Comparison of ENCODE assay signal across 8 cellular contexts in the genomic region with DNA sequence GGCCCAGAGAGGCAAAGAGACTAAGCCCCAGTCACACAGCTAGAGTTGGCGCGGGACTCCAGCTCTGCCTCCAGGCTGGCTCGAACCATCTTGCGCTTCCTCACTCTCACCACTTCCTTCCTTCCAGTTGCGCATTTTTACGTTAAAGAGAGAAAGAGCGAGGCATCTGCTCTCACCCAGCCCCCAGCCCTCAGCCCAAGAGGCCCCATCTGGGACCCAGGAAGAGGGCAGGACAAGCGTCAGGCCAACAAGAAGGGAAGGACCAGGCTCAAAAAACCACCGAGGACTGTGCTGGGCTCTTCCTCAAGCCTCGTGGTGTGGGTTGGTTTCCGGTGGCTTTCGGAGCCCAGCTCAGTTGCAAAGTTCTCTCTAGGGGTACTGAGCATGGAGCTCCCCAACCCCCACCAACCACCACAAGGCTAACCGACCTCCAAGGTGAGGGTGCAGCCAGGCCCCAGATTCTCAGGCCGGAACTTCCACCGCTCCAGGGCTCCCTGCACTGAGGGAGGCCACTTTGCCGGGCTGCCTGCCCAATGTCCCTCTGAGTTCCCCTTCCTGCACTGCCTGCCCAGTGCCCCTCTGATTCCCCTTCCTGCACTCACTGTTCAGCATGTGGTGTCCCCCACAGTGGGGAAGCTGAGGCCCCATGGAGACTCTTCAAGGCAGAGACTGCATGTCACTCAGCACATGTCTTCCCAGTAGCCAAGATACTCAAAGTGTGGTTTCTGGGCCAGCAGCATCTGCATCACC. TPM values are rescaled to one million over a fixed set of nuclear protein-coding genes. Genes with fewer than 3 reads are reported as not detected.
A peak's percentile ranks its signal among the peaks of the same experiment; 100 is the strongest.
DNase-seq lines count a peak whose midpoint lies in the region; ATAC-seq and TF ChIP-seq lines count a peak whose summit lies in the region.

No MANE protein-coding gene starts in this region.

- CTCF ChIA-PET in CD4-positive, alpha-beta T cell (lab: Charles Lee): no interaction called here

- H3K4me1 ChIP-seq in right cardiac atrium (ENCODE audit: control insufficient read depth, insufficient read depth, low read length): peaks cover 5% of the 10 kb centered on the region

- H3K27me3 ChIP-seq in CD4-positive, alpha-beta T cell (ENCODE audit: control insufficient read depth, insufficient read depth, low read length): no peaks in the 10 kb centered on the region
- H3K27me3 ChIP-seq in right cardiac atrium (ENCODE audit: control insufficient read depth, insufficient read depth): no peaks in the 10 kb centered on the region

- H3K4me3 Mint-ChIP-seq in CD4-positive, alpha-beta T cell: peak overlapping the region; percentile 72
- H3K4me3 Mint-ChIP-seq in type B pancreatic cell: no peak overlapping the region

- H3K4me1 Mint-ChIP-seq in CD4-positive, alpha-beta T cell (ENCODE audit: low read depth): peaks cover 41% of the 10 kb centered on the region
- peaks cover 25% of the 10 kb centered on the region for H3K4me1 Mint-ChIP-seq in type B pancreatic cell (ENCODE audit: unreplicated experiment)

- intact Hi-C loops in CD4-positive, alpha-beta T cell (cut with DNase I, micrococcal nuclease): no loop called here
- intact Hi-C loops in right cardiac atrium (cut with DNase I): no loop called here

- DNase-seq in CD4-positive, alpha-beta T cell: peak in 6 of 10 experiments; percentile 3 to 23 (median 10)
- peak; percentile 89 for DNase-seq in UCSD-AML1 (lab: John Stamatoyannopoulos, UW; ENCODE audit: unreplicated experiment)
- DNase-seq in right cardiac atrium: peak in 2 of 3 donors; percentile 53 to 62
- DNase-seq in type B pancreatic cell (ENCODE audit: extremely low spot score, unreplicated experiment): no peak
- DNase-seq in COR-L47 (lab: John Stamatoyannopoulos, UW): no peak
- no peak for DNase-seq in D341Med (ENCODE audit: low spot score)

- H3K9me3 ChIP-seq in CD4-positive, alpha-beta T cell (ENCODE audit: control insufficient read depth, low read length): no peaks in the 10 kb centered on the region
- H3K9me3 ChIP-seq in right cardiac atrium (ENCODE audit: control insufficient read depth, low read length): no peaks in the 10 kb centered on the region

- POLR2A ChIA-PET in CD4-positive, alpha-beta T cell (lab: Charles Lee): interaction anchor here (0.6 to 1.3 kb wide), 2 partner anchors 36 to 787 kb away, joined by 3 to 8 read pairs; a partner anchor contains a TSS

- H3K27me3 Mint-ChIP-seq in CD4-positive, alpha-beta T cell: no peaks in the 10 kb centered on the region
- H3K27me3 Mint-ChIP-seq in type B pancreatic cell: peaks cover 11% of the 10 kb centered on the region

- no peak overlapping the region for H3K27ac ChIP-seq in CD4-positive, alpha-beta T cell (ENCODE audit: low read depth, low read length)
- H3K27ac ChIP-seq in right cardiac atrium (ENCODE audit: low read length): no peak overlapping the region

- H3K36me3 Mint-ChIP-seq in CD4-positive, alpha-beta T cell (ENCODE audit: low read depth): no peaks in the 10 kb centered on the region
- no peaks in the 10 kb centered on the region for H3K36me3 Mint-ChIP-seq in type B pancreatic cell

- peak overlapping the region; percentile 83 for H3K27ac Mint-ChIP-seq in CD4-positive, alpha-beta T cell
- H3K27ac Mint-ChIP-seq in type B pancreatic cell: peak overlapping the region; percentile 86

- peak; percentile 78 for ATAC-seq in CD4-positive, alpha-beta T cell (ENCODE audit: poor library complexity)
- peak; percentile 70 for ATAC-seq in GM21737 (IDR thresholded peaks at IDR 0.05; ENCODE audit: unreplicated experiment)
- peak in 1 of 2 donors; percentile 8 for ATAC-seq in right cardiac atrium
- no peak for ATAC-seq in SK-N-SH treated with all-trans-retinoic acid at 6 μM for 48 hours

- 70% methylated on average over 16 of the region's 16 CpGs for WGBS in right cardiac atrium

- H3K9me3 Mint-ChIP-seq in CD4-positive, alpha-beta T cell: no peaks in the 10 kb centered on the region
- H3K9me3 Mint-ChIP-seq in type B pancreatic cell: no peaks in the 10 kb centered on the region

- no peak for TF ChIP-seq CTCF in CD4-positive, alpha-beta T cell (IDR thresholded peaks at IDR 0.05)
- no peak for TF ChIP-seq CTCF in type B pancreatic cell (conservative IDR thresholded peaks at IDR 0.05)

- no peak overlapping the region for H3K4me3 ChIP-seq in right cardiac atrium (ENCODE audit: low read length)

TF ChIP-seq in SK-N-SH treated with all-trans-retinoic acid at 6 μM for 48 hours, 23 proteins besides CTCF, POLR2A, EP300 and RAD21:
- TF ChIP-seq ZNF565 (CRISPR knock-in tag; conservative IDR thresholded peaks at IDR 0.05; ENCODE audit: low read depth): no peak
- TF ChIP-seq TOX (CRISPR knock-in tag; IDR thresholded peaks at IDR 0.05; ENCODE audit: borderline replicate concordance): no peak
- TF ChIP-seq CSDC2 (CRISPR knock-in tag; IDR thresholded peaks at IDR 0.05): no peak
- TF ChIP-seq GLIS3 (CRISPR knock-in tag; IDR thresholded peaks at IDR 0.05): no peak
- TF ChIP-seq, protein P1, sequence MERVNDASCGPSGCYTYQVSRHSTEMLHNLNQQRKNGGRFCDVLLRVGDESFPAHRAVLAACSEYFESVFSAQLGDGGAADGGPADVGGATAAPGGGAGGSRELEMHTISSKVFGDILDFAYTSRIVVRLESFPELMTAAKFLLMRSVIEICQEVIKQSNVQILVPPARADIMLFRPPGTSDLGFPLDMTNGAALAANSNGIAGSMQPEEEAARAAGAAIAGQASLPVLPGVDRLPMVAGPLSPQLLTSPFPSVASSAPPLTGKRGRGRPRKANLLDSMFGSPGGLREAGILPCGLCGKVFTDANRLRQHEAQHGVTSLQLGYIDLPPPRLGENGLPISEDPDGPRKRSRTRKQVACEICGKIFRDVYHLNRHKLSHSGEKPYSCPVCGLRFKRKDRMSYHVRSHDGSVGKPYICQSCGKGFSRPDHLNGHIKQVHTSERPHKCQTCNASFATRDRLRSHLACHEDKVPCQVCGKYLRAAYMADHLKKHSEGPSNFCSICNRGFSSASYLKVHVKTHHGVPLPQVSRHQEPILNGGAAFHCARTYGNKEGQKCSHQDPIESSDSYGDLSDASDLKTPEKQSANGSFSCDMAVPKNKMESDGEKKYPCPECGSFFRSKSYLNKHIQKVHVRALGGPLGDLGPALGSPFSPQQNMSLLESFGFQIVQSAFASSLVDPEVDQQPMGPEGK (CRISPR knock-in tag; IDR thresholded peaks at IDR 0.05; ENCODE audit: borderline replicate concordance): no peak
- TF ChIP-seq RARB (CRISPR knock-in tag; IDR thresholded peaks at IDR 0.05): no peak
- TF ChIP-seq, protein P2, sequence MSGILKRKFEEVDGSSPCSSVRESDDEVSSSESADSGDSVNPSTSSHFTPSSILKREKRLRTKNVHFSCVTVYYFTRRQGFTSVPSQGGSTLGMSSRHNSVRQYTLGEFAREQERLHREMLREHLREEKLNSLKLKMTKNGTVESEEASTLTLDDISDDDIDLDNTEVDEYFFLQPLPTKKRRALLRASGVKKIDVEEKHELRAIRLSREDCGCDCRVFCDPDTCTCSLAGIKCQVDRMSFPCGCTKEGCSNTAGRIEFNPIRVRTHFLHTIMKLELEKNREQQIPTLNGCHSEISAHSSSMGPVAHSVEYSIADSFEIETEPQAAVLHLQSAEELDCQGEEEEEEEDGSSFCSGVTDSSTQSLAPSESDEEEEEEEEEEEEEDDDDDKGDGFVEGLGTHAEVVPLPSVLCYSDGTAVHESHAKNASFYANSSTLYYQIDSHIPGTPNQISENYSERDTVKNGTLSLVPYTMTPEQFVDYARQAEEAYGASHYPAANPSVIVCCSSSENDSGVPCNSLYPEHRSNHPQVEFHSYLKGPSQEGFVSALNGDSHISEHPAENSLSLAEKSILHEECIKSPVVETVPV (CRISPR knock-in tag; IDR thresholded peaks at IDR 0.05): no peak
- no peak for TF ChIP-seq ZFP3 (CRISPR knock-in tag; IDR thresholded peaks at IDR 0.05)
- TF ChIP-seq ESRRG (CRISPR knock-in tag; IDR thresholded peaks at IDR 0.05): no peak

RNA-seq across cellular contexts. Expression of a gene that starts 35.9 kb away (rescaled TPM):
- 1 to 10 TPM; 2.7 to 3.0 TPM for total RNA-seq in CD4-positive, alpha-beta T cell
- total RNA-seq in right cardiac atrium (10 to 100 TPM; 23.1 to 98.5 (median 57.6) TPM), type B pancreatic cell (ENCODE audit: low replicate concordance) (7.2 and 7.4 TPM in 2 replicates)
- 71.7 TPM for polyA plus RNA-seq in right cardiac atrium

Comparison
In these comparisons a context has a peak if more than half of its experiments do, and no peak if none do; other contexts are left out.
1. DNase-seq: peak in CD4-positive, alpha-beta T cell (6 of 10), UCSD-AML1 (single experiment) and right cardiac atrium (2 of 3); none in type B pancreatic cell (single experiment), COR-L47 (single experiment) and D341Med (single experiment).